Comparison of ENCODE assay signal across 1 cellular context in the genomic region with DNA sequence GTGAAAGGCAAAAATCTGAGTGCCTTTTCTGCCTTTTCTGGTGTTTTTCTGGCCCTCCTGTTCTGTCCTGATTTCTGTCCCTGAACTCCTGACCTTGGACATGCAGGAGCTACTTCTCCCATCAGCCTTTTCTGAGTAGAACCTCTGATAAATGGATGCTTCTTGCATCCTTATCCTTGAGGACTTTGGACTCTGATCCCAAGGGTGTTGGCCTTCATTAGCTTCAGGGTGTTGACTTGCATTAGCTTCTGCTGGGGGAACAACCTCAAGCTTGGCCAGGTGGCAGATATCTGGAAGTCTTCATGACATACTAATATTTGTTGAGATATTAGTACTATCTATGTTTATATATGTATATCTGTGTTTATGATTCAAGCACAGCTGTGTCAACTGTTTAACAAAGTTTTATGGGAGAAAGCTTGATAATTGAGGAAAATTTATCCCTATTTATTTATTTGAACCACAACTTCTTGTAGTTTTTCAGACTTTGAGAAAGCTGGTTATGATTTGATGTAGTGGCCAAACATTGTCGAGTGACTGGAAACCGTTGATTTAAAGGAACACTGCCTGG.
TF ChIP-seq lines count a peak whose summit lies in the region.

No MANE protein-coding gene starts in this region.

TF ChIP-seq in GM12878, 131 proteins besides CTCF, POLR2A, EP300 and RAD21 (continued from another document):
- TF ChIP-seq, protein P1, sequence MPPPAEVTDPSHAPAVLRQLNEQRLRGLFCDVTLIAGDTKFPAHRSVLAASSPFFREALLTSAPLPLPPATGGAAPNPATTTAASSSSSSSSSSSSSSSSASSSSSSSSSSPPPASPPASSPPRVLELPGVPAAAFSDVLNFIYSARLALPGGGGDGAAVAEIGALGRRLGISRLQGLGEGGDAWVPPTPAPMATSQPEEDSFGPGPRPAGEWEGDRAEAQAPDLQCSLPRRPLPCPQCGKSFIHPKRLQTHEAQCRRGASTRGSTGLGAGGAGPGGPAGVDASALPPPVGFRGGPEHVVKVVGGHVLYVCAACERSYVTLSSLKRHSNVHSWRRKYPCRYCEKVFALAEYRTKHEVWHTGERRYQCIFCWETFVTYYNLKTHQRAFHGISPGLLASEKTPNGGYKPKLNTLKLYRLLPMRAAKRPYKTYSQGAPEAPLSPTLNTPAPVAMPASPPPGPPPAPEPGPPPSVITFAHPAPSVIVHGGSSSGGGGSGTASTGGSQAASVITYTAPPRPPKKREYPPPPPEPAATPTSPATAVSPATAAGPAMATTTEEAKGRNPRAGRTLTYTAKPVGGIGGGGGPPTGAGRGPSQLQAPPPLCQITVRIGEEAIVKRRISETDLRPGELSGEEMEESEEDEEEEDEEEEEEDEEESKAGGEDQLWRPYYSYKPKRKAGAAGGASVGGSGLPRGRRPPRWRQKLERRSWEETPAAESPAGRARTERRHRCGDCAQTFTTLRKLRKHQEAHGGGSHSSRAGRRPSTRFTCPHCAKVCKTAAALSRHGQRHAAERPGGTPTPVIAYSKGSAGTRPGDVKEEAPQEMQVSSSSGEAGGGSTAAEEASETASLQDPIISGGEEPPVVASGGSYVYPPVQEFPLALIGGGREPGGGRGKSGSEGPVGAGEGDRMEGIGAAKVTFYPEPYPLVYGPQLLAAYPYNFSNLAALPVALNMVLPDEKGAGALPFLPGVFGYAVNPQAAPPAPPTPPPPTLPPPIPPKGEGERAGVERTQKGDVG (CRISPR knock-in tag; IDR thresholded peaks at IDR 0.05): no peak
- TF ChIP-seq, protein P2, sequence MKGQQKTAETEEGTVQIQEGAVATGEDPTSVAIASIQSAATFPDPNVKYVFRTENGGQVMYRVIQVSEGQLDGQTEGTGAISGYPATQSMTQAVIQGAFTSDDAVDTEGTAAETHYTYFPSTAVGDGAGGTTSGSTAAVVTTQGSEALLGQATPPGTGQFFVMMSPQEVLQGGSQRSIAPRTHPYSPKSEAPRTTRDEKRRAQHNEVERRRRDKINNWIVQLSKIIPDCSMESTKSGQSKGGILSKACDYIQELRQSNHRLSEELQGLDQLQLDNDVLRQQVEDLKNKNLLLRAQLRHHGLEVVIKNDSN (IDR thresholded peaks at IDR 0.05; ENCODE audit: borderline replicate concordance, extremely low read length, insufficient read depth, low read depth, low read length): no peak
- no peak for TF ChIP-seq WRNIP1 (IDR thresholded peaks at IDR 0.05; ENCODE audit: borderline replicate concordance, low read depth, low read length)
- no peak for TF ChIP-seq NBN (IDR thresholded peaks at IDR 0.05)
- TF ChIP-seq, protein P3, sequence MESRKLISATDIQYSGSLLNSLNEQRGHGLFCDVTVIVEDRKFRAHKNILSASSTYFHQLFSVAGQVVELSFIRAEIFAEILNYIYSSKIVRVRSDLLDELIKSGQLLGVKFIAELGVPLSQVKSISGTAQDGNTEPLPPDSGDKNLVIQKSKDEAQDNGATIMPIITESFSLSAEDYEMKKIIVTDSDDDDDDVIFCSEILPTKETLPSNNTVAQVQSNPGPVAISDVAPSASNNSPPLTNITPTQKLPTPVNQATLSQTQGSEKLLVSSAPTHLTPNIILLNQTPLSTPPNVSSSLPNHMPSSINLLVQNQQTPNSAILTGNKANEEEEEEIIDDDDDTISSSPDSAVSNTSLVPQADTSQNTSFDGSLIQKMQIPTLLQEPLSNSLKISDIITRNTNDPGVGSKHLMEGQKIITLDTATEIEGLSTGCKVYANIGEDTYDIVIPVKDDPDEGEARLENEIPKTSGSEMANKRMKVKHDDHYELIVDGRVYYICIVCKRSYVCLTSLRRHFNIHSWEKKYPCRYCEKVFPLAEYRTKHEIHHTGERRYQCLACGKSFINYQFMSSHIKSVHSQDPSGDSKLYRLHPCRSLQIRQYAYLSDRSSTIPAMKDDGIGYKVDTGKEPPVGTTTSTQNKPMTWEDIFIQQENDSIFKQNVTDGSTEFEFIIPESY (IDR thresholded peaks at IDR 0.05): no peak
- TF ChIP-seq BRCA1 (IDR thresholded peaks at IDR 0.05; ENCODE audit: low read depth, low read length): no peak
- no peak for TF ChIP-seq TCF12 (IDR thresholded peaks at IDR 0.05; ENCODE audit: low read depth, low read length)
- TF ChIP-seq ZNF622 (IDR thresholded peaks at IDR 0.05): no peak
- TF ChIP-seq RBBP5 (conservative IDR thresholded peaks at IDR 0.05): no peak
- TF ChIP-seq, protein P4, sequence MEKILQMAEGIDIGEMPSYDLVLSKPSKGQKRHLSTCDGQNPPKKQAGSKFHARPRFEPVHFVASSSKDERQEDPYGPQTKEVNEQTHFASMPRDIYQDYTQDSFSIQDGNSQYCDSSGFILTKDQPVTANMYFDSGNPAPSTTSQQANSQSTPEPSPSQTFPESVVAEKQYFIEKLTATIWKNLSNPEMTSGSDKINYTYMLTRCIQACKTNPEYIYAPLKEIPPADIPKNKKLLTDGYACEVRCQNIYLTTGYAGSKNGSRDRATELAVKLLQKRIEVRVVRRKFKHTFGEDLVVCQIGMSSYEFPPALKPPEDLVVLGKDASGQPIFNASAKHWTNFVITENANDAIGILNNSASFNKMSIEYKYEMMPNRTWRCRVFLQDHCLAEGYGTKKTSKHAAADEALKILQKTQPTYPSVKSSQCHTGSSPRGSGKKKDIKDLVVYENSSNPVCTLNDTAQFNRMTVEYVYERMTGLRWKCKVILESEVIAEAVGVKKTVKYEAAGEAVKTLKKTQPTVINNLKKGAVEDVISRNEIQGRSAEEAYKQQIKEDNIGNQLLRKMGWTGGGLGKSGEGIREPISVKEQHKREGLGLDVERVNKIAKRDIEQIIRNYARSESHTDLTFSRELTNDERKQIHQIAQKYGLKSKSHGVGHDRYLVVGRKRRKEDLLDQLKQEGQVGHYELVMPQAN (conservative IDR thresholded peaks at IDR 0.05): no peak
- no peak for TF ChIP-seq ASH2L (IDR thresholded peaks at IDR 0.05; ENCODE audit: borderline replicate concordance, low read depth)
- TF ChIP-seq EZH2 (IDR thresholded peaks at IDR 0.05; ENCODE audit: borderline replicate concordance, control insufficient read depth, low read depth, low read length): no peak
